10 cellular contexts compared by ENCODE assay signal in genomic region chr2:233853353-233853752, GRCh38. TPM values are rescaled to one million over a fixed set of nuclear protein-coding genes. Genes with fewer than 3 reads are reported as not detected.
DNase-seq lines count a peak whose midpoint lies in the region; ATAC-seq and TF ChIP-seq lines count a peak whose summit lies in the region.
"Had no signal": no experiment of that assay in that cellular context is flagged by ENCODE, and none has a peak within 500 bp of the region (broad histone marks: within the 10 kb centered on the region; RNA-seq: fewer than 3 reads in every experiment).

No MANE protein-coding gene starts in this region.

- H3K4me1 ChIP-seq in ES-I3 (ENCODE audit: insufficient read depth, low read length) (peaks cover 10% of the 10 kb centered on the region), OCI-LY7 (ENCODE audit: insufficient read depth, low read length, poor library complexity, severe bottlenecking) (peaks cover 25% of the 10 kb centered on the region), neural progenitor cell (peaks cover 33% of the 10 kb centered on the region)
- H3K4me1 ChIP-seq in effector memory CD4-positive, alpha-beta T cell (ENCODE audit: control insufficient read depth, insufficient read depth, low read length, poor library complexity, severe bottlenecking): peaks cover 5% of the 10 kb centered on the region

- H3K27ac ChIP-seq in OCI-LY7 (ENCODE audit: low read depth, low read length, poor library complexity, severe bottlenecking) (peak overlapping the region; percentile 77), neural progenitor cell (no peak overlapping the region)
- H3K27ac ChIP-seq in effector memory CD4-positive, alpha-beta T cell (ENCODE audit: insufficient read depth, low read length, poor library complexity, severe bottlenecking): no peak overlapping the region
- H3K27ac ChIP-seq: thyroid gland had no signal

- H3K27me3 Mint-ChIP-seq in neural progenitor cell (ENCODE audit: insufficient read depth, low read depth): peaks cover 4% of the 10 kb centered on the region

- H4K20me1 ChIP-seq in OCI-LY7 (ENCODE audit: insufficient read depth, low read length) (peaks cover 33% of the 10 kb centered on the region), neural progenitor cell (ENCODE audit: low read depth) (peaks cover 54% of the 10 kb centered on the region)

- no peaks in the 10 kb centered on the region for H3K9me3 Mint-ChIP-seq in neural progenitor cell

- H3K36me3 Mint-ChIP-seq in neural progenitor cell: peaks cover 25% of the 10 kb centered on the region

- no peaks in the 10 kb centered on the region for H3K27me3 ChIP-seq in effector memory CD4-positive, alpha-beta T cell (replicated peaks; ENCODE audit: control insufficient read depth, insufficient read depth, low read length, poor library complexity, severe bottlenecking)
- H3K27me3 ChIP-seq in neural progenitor cell: no peaks in the 10 kb centered on the region
- H3K27me3 ChIP-seq: thyroid gland had no signal

- ATAC-seq in HG02588 (IDR thresholded peaks at IDR 0.05; ENCODE audit: unreplicated experiment): no peak

- no peaks in the 10 kb centered on the region for H3K9me3 ChIP-seq in ES-I3 (ENCODE audit: control insufficient read depth, insufficient read depth, low read length)
- peaks cover 8% of the 10 kb centered on the region; the same call in 1 of the 2 replicates for H3K9me3 ChIP-seq in OCI-LY7 (ENCODE audit: low read length)
- no peaks in the 10 kb centered on the region for H3K9me3 ChIP-seq in effector memory CD4-positive, alpha-beta T cell (ENCODE audit: control insufficient read depth, low read length)
- H3K9me3 ChIP-seq in neural progenitor cell (ENCODE audit: low read depth): no peaks in the 10 kb centered on the region
- H3K9me3 ChIP-seq: thyroid gland had no signal

- H3K9ac ChIP-seq in ES-I3 (ENCODE audit: low read depth, low read length) (peak overlapping the region; percentile 80), neural progenitor cell (peak overlapping the region; percentile 82)

- H3K36me3 ChIP-seq in ES-I3 (ENCODE audit: insufficient read depth, low read length) (peaks cover 30% of the 10 kb centered on the region), OCI-LY7 (ENCODE audit: insufficient read depth, low read length) (peaks cover 59% of the 10 kb centered on the region), neural progenitor cell (peaks cover 14% of the 10 kb centered on the region)
- H3K36me3 ChIP-seq in effector memory CD4-positive, alpha-beta T cell (ENCODE audit: control insufficient read depth, insufficient read depth, low read length): no peaks in the 10 kb centered on the region
- H3K36me3 ChIP-seq: thyroid gland had no signal

- peaks cover 10% of the 10 kb centered on the region for H3F3A ChIP-seq in neural progenitor cell (ENCODE audit: low read depth)

- no peaks in the 10 kb centered on the region for H3K9me2 ChIP-seq in OCI-LY7 (ENCODE audit: insufficient read depth, low read length)

- intact Hi-C loops in OCI-LY7 (cut with micrococcal nuclease; ENCODE audit: unreplicated experiment): no loop called here
- intact Hi-C loops in cardiac septum (cut with DNase I): no loop called here

- H3K4me1 Mint-ChIP-seq in neural progenitor cell: peaks cover 29% of the 10 kb centered on the region

- no peak for DNase-seq in OCI-LY7 (ENCODE audit: low spot score)
- DNase-seq in effector memory CD4-positive, alpha-beta T cell: no peak
- no peak for DNase-seq in neural progenitor cell (ENCODE audit: low spot score)
- DNase-seq in midbrain (lab: John Stamatoyannopoulos, UW): no peak
- no peak for DNase-seq in cardiac septum (ENCODE audit: low spot score)
- DNase-seq in SW 1271 (lab: John Stamatoyannopoulos, UW): no peak
- DNase-seq: activated CD8-positive, alpha-beta memory T cell treated with anti-CD3 and anti-CD28 coated beads, Interleukin-2, amount 50 U/mL, for 4 hours; thyroid gland had no signal

- H3K79me2 ChIP-seq in OCI-LY7 (ENCODE audit: insufficient read depth, low read depth, low read length) (peaks cover 48% of the 10 kb centered on the region), neural progenitor cell (ENCODE audit: low read depth) (peaks cover 60% of the 10 kb centered on the region)

- BruUV-seq in OCI-LY7 (replicated peaks; lab: Mats Ljungman, UMichigan): no TSS peak

- H3K4me3 ChIP-seq in OCI-LY7 (ENCODE audit: low read depth, low read length, poor library complexity, severe bottlenecking): peak overlapping the region; percentile 97
- H3K4me3 ChIP-seq in effector memory CD4-positive, alpha-beta T cell (ENCODE audit: insufficient read depth, low read depth, low read length, poor library complexity, severe bottlenecking): peak overlapping the region; percentile 69
- H3K4me3 ChIP-seq in neural progenitor cell: peak overlapping the region; percentile 91

- H3K27ac Mint-ChIP-seq in neural progenitor cell: peak overlapping the region; percentile 50

- CTCF ChIA-PET in OCI-LY7 (lab: Charles Lee; ENCODE audit: unreplicated experiment): no interaction called here

- H3K4me3 Mint-ChIP-seq in neural progenitor cell: peak overlapping the region; percentile 99

- TF ChIP-seq CTCF in OCI-LY7 (conservative IDR thresholded peaks at IDR 0.05; ENCODE audit: low read length) (no peak), neural progenitor cell (IDR thresholded peaks at IDR 0.05) (no peak)

- H2AFZ ChIP-seq in OCI-LY7 (ENCODE audit: low read length): no peak overlapping the region
- H2AFZ ChIP-seq in neural progenitor cell (replicated peaks): no peak overlapping the region

- H3K4me2 ChIP-seq in OCI-LY7 (ENCODE audit: low read length): peak overlapping the region; percentile 76
- peak overlapping the region; percentile 98 for H3K4me2 ChIP-seq in neural progenitor cell

- POLR2A ChIA-PET in OCI-LY7 (lab: Charles Lee): no interaction called here

RNA-seq across cellular contexts. Expression of gene HJURP, which starts 1.0 kb away (rescaled TPM):
- total RNA-seq in OCI-LY7 (2014; rRNA removed; shearing (Covaris generic)): 79.9 and 94.3 TPM in 2 replicates
- 122 and 135 TPM in 2 replicates for total RNA-seq in OCI-LY7 (2022)
- total RNA-seq in neural progenitor cell (ENCODE audit: low replicate concordance): 101 and 109 TPM in 2 replicates
- not detected for total RNA-seq in cardiac septum

Comparison
In these comparisons a context has a peak if more than half of its experiments do, and no peak if none do; other contexts are left out.
1. RNA of gene HJURP, which starts 1.0 kb away (total RNA-seq): 79.9 to 135 TPM in OCI-LY7 and 101 to 109 TPM in neural progenitor cell; not detected in cardiac septum (single experiment); every median in the first group is over 10 times any median in the second.
2. Peak in every context shown above with its lines, with median percentiles within 50 percentile points of each other: H3K4me3 ChIP-seq.